ENCODE assay signal across 17 cellular contexts in genomic region chr1:39182804-39183203, GRCh38. TPM values are rescaled to one million over a fixed set of nuclear protein-coding genes. Genes with fewer than 3 reads are reported as not detected.
A peak's percentile ranks its signal among the peaks of the same experiment; 100 is the strongest.
DNase-seq lines count a peak whose midpoint lies in the region; ATAC-seq and TF ChIP-seq lines count a peak whose summit lies in the region.
"Had no signal": no experiment of that assay in that cellular context is flagged by ENCODE, and none has a peak within 500 bp of the region (broad histone marks: within the 10 kb centered on the region; RNA-seq: fewer than 3 reads in every experiment).

No MANE protein-coding gene starts in this region.

- intact Hi-C loops in posterior vena cava (cut with DNase I): no loop called here

- DNase-seq in stimulated activated naive CD8-positive, alpha-beta T cell treated with anti-CD3 and anti-CD28 coated beads, Interleukin-15, amount 100 ng/mL, for 72 hours: no peak
- DNase-seq in mesothelial cell of epicardium (ENCODE audit: low spot score in 2 of 2, unreplicated experiment in 2 of 2): no peak
- DNase-seq in NCI-H748 treated with DMSO at 0.1 percent for 48 hours (lab: John Stamatoyannopoulos, UW): no peak
- no peak for DNase-seq in posterior vena cava (ENCODE audit: low spot score)
- DNase-seq: adrenal gland; DMS 273 treated with DMSO at 0.1 percent for 48 hours; Karpas-422; left colon; nephron progenitor cell; OCI-M1; right cardiac atrium; stimulated activated CD4-positive, alpha-beta T cell treated with anti-CD3 and anti-CD28 coated beads, Interleukin-4, amount 100 ng/mL, for 24 hours had no signal

- TF ChIP-seq CTCF in mesothelial cell of epicardium (IDR thresholded peaks at IDR 0.05; ENCODE audit: unreplicated experiment): no peak

- no peak for ATAC-seq in stimulated activated naive CD8-positive, alpha-beta T cell treated with anti-CD3 and anti-CD28 coated beads, Interleukin-15, amount 100 ng/mL, for 72 hours
- ATAC-seq in GM21786 (IDR thresholded peaks at IDR 0.05; ENCODE audit: unreplicated experiment) (no peak), HG03095 (IDR thresholded peaks at IDR 0.05; ENCODE audit: unreplicated experiment) (no peak)

- H3K9me3 Mint-ChIP-seq in stimulated activated naive CD8-positive, alpha-beta T cell treated with anti-CD3 and anti-CD28 coated beads, Interleukin-15, Interleukin-2, amounts not matched to agents 100 ng/mL and 50 ng/mL, for 24 hours: no peaks in the 10 kb centered on the region
- no peaks in the 10 kb centered on the region for H3K9me3 Mint-ChIP-seq in stimulated activated naive CD8-positive, alpha-beta T cell treated with anti-CD3 and anti-CD28 coated beads, Interleukin-15, amount 100 ng/mL, for 72 hours
- H3K9me3 Mint-ChIP-seq in activated naive CD8-positive, alpha-beta T cell (ENCODE audit: low read depth): no peaks in the 10 kb centered on the region
- H3K9me3 Mint-ChIP-seq in mesothelial cell of epicardium: peaks cover 7% of the 10 kb centered on the region

- peaks cover 49% of the 10 kb centered on the region for H3K4me1 Mint-ChIP-seq in stimulated activated naive CD8-positive, alpha-beta T cell treated with anti-CD3 and anti-CD28 coated beads, Interleukin-15, Interleukin-2, amounts not matched to agents 100 ng/mL and 50 ng/mL, for 24 hours (ENCODE audit: low read depth)
- peaks cover 51% of the 10 kb centered on the region for H3K4me1 Mint-ChIP-seq in stimulated activated naive CD8-positive, alpha-beta T cell treated with anti-CD3 and anti-CD28 coated beads, Interleukin-15, amount 100 ng/mL, for 72 hours
- peaks cover 46% of the 10 kb centered on the region for H3K4me1 Mint-ChIP-seq in activated naive CD8-positive, alpha-beta T cell (ENCODE audit: low read depth)
- H3K4me1 Mint-ChIP-seq in mesothelial cell of epicardium: peaks cover 37% of the 10 kb centered on the region

- no peaks in the 10 kb centered on the region for H3K36me3 Mint-ChIP-seq in stimulated activated naive CD8-positive, alpha-beta T cell treated with anti-CD3 and anti-CD28 coated beads, Interleukin-15, Interleukin-2, amounts not matched to agents 100 ng/mL and 50 ng/mL, for 24 hours (ENCODE audit: low read depth)
- H3K36me3 Mint-ChIP-seq in activated naive CD8-positive, alpha-beta T cell: no peaks in the 10 kb centered on the region
- H3K36me3 Mint-ChIP-seq in mesothelial cell of epicardium: peaks cover 7% of the 10 kb centered on the region

- H3K27me3 Mint-ChIP-seq in stimulated activated naive CD8-positive, alpha-beta T cell treated with anti-CD3 and anti-CD28 coated beads, Interleukin-15, Interleukin-2, amounts not matched to agents 100 ng/mL and 50 ng/mL, for 24 hours: no peaks in the 10 kb centered on the region
- no peaks in the 10 kb centered on the region for H3K27me3 Mint-ChIP-seq in stimulated activated naive CD8-positive, alpha-beta T cell treated with anti-CD3 and anti-CD28 coated beads, Interleukin-15, amount 100 ng/mL, for 72 hours
- no peaks in the 10 kb centered on the region for H3K27me3 Mint-ChIP-seq in activated naive CD8-positive, alpha-beta T cell
- H3K27me3 Mint-ChIP-seq in mesothelial cell of epicardium (ENCODE audit: low read depth): no peaks in the 10 kb centered on the region

- peak overlapping the region; percentile 99 for H3K27ac Mint-ChIP-seq in stimulated activated naive CD8-positive, alpha-beta T cell treated with anti-CD3 and anti-CD28 coated beads, Interleukin-15, Interleukin-2, amounts not matched to agents 100 ng/mL and 50 ng/mL, for 24 hours
- no peak overlapping the region for H3K27ac Mint-ChIP-seq in stimulated activated naive CD8-positive, alpha-beta T cell treated with anti-CD3 and anti-CD28 coated beads, Interleukin-15, amount 100 ng/mL, for 72 hours
- peak overlapping the region; percentile 97 for H3K27ac Mint-ChIP-seq in activated naive CD8-positive, alpha-beta T cell
- H3K27ac Mint-ChIP-seq in mesothelial cell of epicardium: peak overlapping the region; percentile 30
- H3K27ac Mint-ChIP-seq: nephron progenitor cell, WTC11 had no signal

- H3K4me3 Mint-ChIP-seq in stimulated activated naive CD8-positive, alpha-beta T cell treated with anti-CD3 and anti-CD28 coated beads, Interleukin-15, Interleukin-2, amounts not matched to agents 100 ng/mL and 50 ng/mL, for 24 hours: no peak overlapping the region
- no peak overlapping the region for H3K4me3 Mint-ChIP-seq in stimulated activated naive CD8-positive, alpha-beta T cell treated with anti-CD3 and anti-CD28 coated beads, Interleukin-15, amount 100 ng/mL, for 72 hours
- no peak overlapping the region for H3K4me3 Mint-ChIP-seq in activated naive CD8-positive, alpha-beta T cell
- H3K4me3 Mint-ChIP-seq in mesothelial cell of epicardium: no peak overlapping the region
- H3K4me3 Mint-ChIP-seq: nephron progenitor cell, WTC11 had no signal

RNA-seq across cellular contexts. Expression of gene MACF1, which starts 21.7 kb away (rescaled TPM):
- 282 to 301 TPM (median 283 TPM) in 3 replicates for total RNA-seq in mesothelial cell of epicardium
- 100 to 1,000 TPM; 596 to 609 TPM for total RNA-seq in posterior vena cava

Comparison
In these comparisons a context has a peak if more than half of its experiments do, and no peak if none do; other contexts are left out.
1. H3K27ac Mint-ChIP-seq: peak in stimulated activated naive CD8-positive, alpha-beta T cell treated with anti-CD3 and anti-CD28 coated beads, Interleukin-15, Interleukin-2, amounts not matched to agents 100 ng/mL and 50 ng/mL, for 24 hours (single experiment), activated naive CD8-positive, alpha-beta T cell (single experiment) and mesothelial cell of epicardium (single experiment); none in stimulated activated naive CD8-positive, alpha-beta T cell treated with anti-CD3 and anti-CD28 coated beads, Interleukin-15, amount 100 ng/mL, for 72 hours (0 of 2).